ENCODE assay signal across 8 cellular contexts in genomic region chr13:46571189-46571901, GRCh38. TPM values are rescaled to one million over a fixed set of nuclear protein-coding genes. Genes with fewer than 3 reads are reported as not detected.
A peak's percentile ranks its signal among the peaks of the same experiment; 100 is the strongest.
DNase-seq lines count a peak whose midpoint lies in the region; ATAC-seq and TF ChIP-seq lines count a peak whose summit lies in the region.

No MANE protein-coding gene starts in this region.

- no peaks in the 10 kb centered on the region for H3K9me3 ChIP-seq in right atrium auricular region

- in situ Hi-C loops in GM13976 (cut with MboI; ENCODE audit: low sequenced_read_pairs, unreplicated experiment), result no loop called here

- H3K36me3 ChIP-seq in right atrium auricular region, result no peaks in the 10 kb centered on the region

- ATAC-seq in GM21526 (IDR thresholded peaks at IDR 0.05; ENCODE audit: low FRiP score, unreplicated experiment) (peak; percentile 47), HG03354 (IDR thresholded peaks at IDR 0.05; ENCODE audit: poor library complexity, severe bottlenecking, unreplicated experiment) (no peak)

- H3K4me3 ChIP-seq in right atrium auricular region, result no peak overlapping the region

- TF ChIP-seq CTCF in right atrium auricular region (IDR thresholded peaks at IDR 0.05), result no peak
- no peak for TF ChIP-seq CTCF in GM20000 (IDR thresholded peaks at IDR 0.05; ENCODE audit: extremely low read depth, missing control alignments)
- TF ChIP-seq CTCF in GM13976 (IDR thresholded peaks at IDR 0.05; ENCODE audit: borderline replicate concordance, control extremely low read depth, extremely low read depth, insufficient read depth, missing control alignments), result no peak

- no peaks in the 10 kb centered on the region for H3K27me3 ChIP-seq in right atrium auricular region

- DNase-seq in DMS79 treated with DMSO at 0.1 percent for 48 hours (lab: John Stamatoyannopoulos, UW) (peak; percentile 70), NCI-H345 (lab: John Stamatoyannopoulos, UW) (peak; percentile 64), right atrium auricular region (ENCODE audit: low spot score) (no peak), kidney glomerular epithelial cell (lab: John Stamatoyannopoulos, UW) (no peak), GM20000 (ENCODE audit: low spot score) (no peak), GM13976 (ENCODE audit: low spot score) (no peak)

- H3K27ac ChIP-seq in right atrium auricular region, result peak overlapping the region; percentile 29 to 49

- H3K4me1 ChIP-seq in right atrium auricular region, result peaks cover 2 to 54% of the 10 kb centered on the region in 2 donors

RNA-seq across cellular contexts. Expression of gene LRCH1, which starts 18.4 kb away (rescaled TPM):
- total RNA-seq in right atrium auricular region, result 10 to 100 TPM in 1 of 2 donors, 1 to 10 TPM in 1; 6.9 to 10.9 TPM

Comparison
In these comparisons a context has a peak if more than half of its experiments do, and no peak if none do; other contexts are left out.
1. DNase-seq: peak in DMS79 treated with DMSO at 0.1 percent for 48 hours (single experiment) and NCI-H345 (single experiment); none in right atrium auricular region (single experiment), kidney glomerular epithelial cell (single experiment), GM20000 (single experiment) and GM13976 (single experiment).